ENCODE assay signal across 29 cellular contexts in genomic region chr11:97754976-97755375, GRCh38.
"Had no signal": no experiment of that assay in that cellular context is flagged by ENCODE, and none has a peak within 500 bp of the region (broad histone marks: within the 10 kb centered on the region; RNA-seq: fewer than 3 reads in every experiment).

No MANE protein-coding gene starts in this region.

- H2AFZ ChIP-seq: parathyroid adenoma had no signal

- H3K27me3 Mint-ChIP-seq: activated CD4-positive, alpha-beta T cell treated with anti-CD3 and anti-CD28 coated beads for 36 hours; activated naive CD8-positive, alpha-beta T cell treated with anti-CD3 and anti-CD28 coated beads for 36 hours; central memory CD8-positive, alpha-beta T cell had no signal

- H3K4me3 Mint-ChIP-seq: activated CD4-positive, alpha-beta T cell treated with anti-CD3 and anti-CD28 coated beads for 36 hours; activated naive CD4-positive, alpha-beta T cell treated with anti-CD3 and anti-CD28 coated beads for 36 hours; activated naive CD8-positive, alpha-beta T cell treated with anti-CD3 and anti-CD28 coated beads for 36 hours; central memory CD8-positive, alpha-beta T cell; nephron; T-helper 2 cell treated with Interferon-gamma antibody and Interleukin-4, amounts not matched to agents 5 μg/mL and 100 μg/mL, for 36 hours had no signal

- H3K36me3 ChIP-seq: adrenal gland, breast epithelium, colonic mucosa, gastroesophageal sphincter, left ventricle myocardium inferior, sigmoid colon, suprapubic skin, tibial artery, upper lobe of right lung had no signal

- H3K9ac ChIP-seq: parathyroid adenoma had no signal

- H3K27me3 ChIP-seq: adrenal gland, breast epithelium, colonic mucosa, gastroesophageal sphincter, sigmoid colon, suprapubic skin, tibial artery, upper lobe of right lung had no signal

- H3K79me2 ChIP-seq: parathyroid adenoma had no signal

- H3K9me3 Mint-ChIP-seq: activated naive CD8-positive, alpha-beta T cell treated with anti-CD3 and anti-CD28 coated beads for 36 hours; nephron had no signal

- H3K9me3 ChIP-seq: adrenal gland, colonic mucosa, gastroesophageal sphincter, left ventricle myocardium inferior, psoas muscle, sigmoid colon, suprapubic skin, upper lobe of right lung had no signal

- H3K27ac Mint-ChIP-seq: activated CD4-positive, alpha-beta T cell treated with anti-CD3 and anti-CD28 coated beads for 36 hours; activated naive CD4-positive, alpha-beta T cell treated with anti-CD3 and anti-CD28 coated beads for 36 hours; activated naive CD8-positive, alpha-beta T cell treated with anti-CD3 and anti-CD28 coated beads for 36 hours; nephron; T-helper 2 cell treated with Interferon-gamma antibody and Interleukin-4, amounts not matched to agents 5 μg/mL and 100 μg/mL, for 36 hours had no signal

- FAIRE-seq: endometrium, small intestine had no signal

- H3K4me1 ChIP-seq: adrenal gland, breast epithelium, colonic mucosa, gastroesophageal sphincter, left ventricle myocardium inferior, parathyroid adenoma, psoas muscle, sigmoid colon, suprapubic skin, tibial artery, upper lobe of right lung had no signal

- H3K27ac ChIP-seq: adrenal gland, breast epithelium, colonic mucosa, gastroesophageal sphincter, left ventricle myocardium inferior, parathyroid adenoma, psoas muscle, sigmoid colon, suprapubic skin, tibial artery, upper lobe of right lung had no signal

- H3K4me1 Mint-ChIP-seq: activated CD4-positive, alpha-beta T cell treated with anti-CD3 and anti-CD28 coated beads for 36 hours; activated naive CD8-positive, alpha-beta T cell treated with anti-CD3 and anti-CD28 coated beads for 36 hours; central memory CD8-positive, alpha-beta T cell; nephron had no signal

- ATAC-seq: activated CD4-positive, alpha-beta T cell treated with anti-CD3 and anti-CD28 coated beads for 36 hours; gastroesophageal sphincter; psoas muscle; upper lobe of right lung had no signal

- H3K4me3 ChIP-seq: adrenal gland, breast epithelium, colonic mucosa, gastroesophageal sphincter, left ventricle myocardium inferior, lung, psoas muscle, sigmoid colon, suprapubic skin, tibial artery, upper lobe of right lung had no signal

- H3K36me3 Mint-ChIP-seq: activated naive CD8-positive, alpha-beta T cell treated with anti-CD3 and anti-CD28 coated beads for 36 hours had no signal

- DNase-seq: activated CD4-positive, alpha-beta T cell treated with anti-CD3 and anti-CD28 coated beads for 36 hours; activated CD4-positive, alpha-beta T cell treated with anti-CD3 and anti-CD28 coated beads, Interleukin-2, amount 50 U/mL, for 4 hours; activated CD4-positive, CD25-positive, alpha-beta regulatory T cell; activated effector memory CD4-positive, alpha-beta T cell treated with Interleukin-2 at 50 U/mL for 16 hours; activated naive CD4-positive, alpha-beta T cell treated with anti-CD3 and anti-CD28 coated beads for 36 hours; activated naive CD8-positive, alpha-beta T cell treated with anti-CD3 and anti-CD28 coated beads for 36 hours; adrenal gland; colonic mucosa; effector CD8-positive, alpha-beta T cell; hippocampal formation; left ventricle myocardium inferior; occipital lobe; psoas muscle; sigmoid colon; small intestine; stimulated activated CD4-positive, alpha-beta T cell treated with anti-CD3 and anti-CD28 coated beads, Interleukin-4, amount 100 ng/mL, for 4 hours; stimulated activated naive CD4-positive, alpha-beta T cell; T-helper 1 cell; tibial artery; upper lobe of right lung had no signal
